13 cellular contexts compared by ENCODE assay signal in genomic region chr16:82694239-82694874, GRCh38.
DNase-seq lines count a peak whose midpoint lies in the region; ATAC-seq, FAIRE-seq and TF ChIP-seq lines count a peak whose summit lies in the region.
"Had no signal": no experiment of that assay in that cellular context is flagged by ENCODE, and none has a peak within 500 bp of the region (broad histone marks: within the 10 kb centered on the region; RNA-seq: fewer than 3 reads in every experiment).

No MANE protein-coding gene starts in this region.

- H3K4me1 ChIP-seq in HepG2 (ENCODE audit: insufficient read depth, low read length): no peaks in the 10 kb centered on the region

- no peak overlapping the region for H3K9ac ChIP-seq in HepG2 (ENCODE audit: insufficient read depth, low read depth, low read length)

- no peak overlapping the region for H3K4me2 ChIP-seq in HepG2 (ENCODE audit: low read depth, low read length)

- no peak for FAIRE-seq in bronchial epithelial cell (lab: Jason Lieb, UNC)
- no peak for FAIRE-seq in HepG2 (lab: Jason Lieb, UNC)

- TF ChIP-seq RAD21 in HepG2 (CRISPR knock-in tag; IDR thresholded peaks at IDR 0.05): no peak

- TF ChIP-seq CTCF in bronchial epithelial cell (IDR thresholded peaks at IDR 0.05; ENCODE audit: insufficient read depth, low read length, severe bottlenecking) (no peak), HepG2 (CRISPR knock-in tag; IDR thresholded peaks at IDR 0.05) (no peak)

- no peak for ATAC-seq in HG02678 (IDR thresholded peaks at IDR 0.05; ENCODE audit: unreplicated experiment)
- ATAC-seq in HepG2: no peak
- ATAC-seq: esophagus mucosa had no signal

- no peaks in the 10 kb centered on the region for H3K79me2 ChIP-seq in HepG2 (ENCODE audit: insufficient read depth, low read length)

- no peaks in the 10 kb centered on the region for H3K27me3 ChIP-seq in bronchial epithelial cell (ENCODE audit: control insufficient read depth, insufficient read depth, low read length)
- H3K27me3 ChIP-seq in HepG2 (ENCODE audit: control insufficient read depth in 1 of 2, insufficient read depth in 2 of 2, low read length in 2 of 2): no peaks in the 10 kb centered on the region

- no peaks in the 10 kb centered on the region for H4K20me1 ChIP-seq in HepG2 (ENCODE audit: insufficient read depth, low read length)

- CTCF ChIA-PET in HepG2 (lab: Yijun Ruan, JAX; ENCODE audit: low intra/inter-chr PET ratio, low total read pairs): no interaction called here

- no peak overlapping the region for H2AFZ ChIP-seq in HepG2 (ENCODE audit: low read length)

- H3K4me3 ChIP-seq in bronchial epithelial cell (ENCODE audit: low read depth, low read length) (no peak overlapping the region), HepG2 (replicated peaks in 1 of 3; ENCODE audit: insufficient read depth in 1 of 3, low read depth in 2 of 3, low read length in 3 of 3) (no peak overlapping the region)

- BruUV-seq in HepG2 (replicated peaks; lab: Mats Ljungman, UMichigan): no TSS peak

- in situ Hi-C loops in HepG2 (cut with HindIII; ENCODE audit: extremely low pct_ligation_motif_present, low pct_unique_long_range_greater_than_20kb): no loop called here

- DNase-seq in AG08396 (ENCODE audit: low spot score) (peak; percentile 18), M059J (ENCODE audit: low read depth) (peak; percentile 85), bronchial epithelial cell (ENCODE audit: low read depth) (peak; percentile 65), kidney glomerular epithelial cell (lab: John Stamatoyannopoulos, UW) (peak; percentile 52), mucosa of gallbladder (ENCODE audit: low spot score) (no peak), iPS-NIHi11 (ENCODE audit: low spot score) (no peak), HepG2 (ENCODE audit: low spot score) (no peak)
- DNase-seq: activated CD4-positive, alpha-beta T cell treated with anti-CD3 and anti-CD28 coated beads, Interleukin-2, amount 50 U/mL, for 1 hour; activated T-cell treated with anti-CD3 and anti-CD28 coated beads, Interleukin-2, amount 50 U/mL, for 24 hours; NCI-H1092 treated with DMSO at 0.1 percent for 48 hours; SHP77 treated with DMSO at 0.1 percent for 48 hours had no signal

- TF ChIP-seq EP300 in HepG2 (IDR thresholded peaks at IDR 0.05; ENCODE audit: low read depth in 2 of 2, low read length in 2 of 2): no peak
- no peak for TF ChIP-seq EP300 in HepG2 (CRISPR knock-in tag; IDR thresholded peaks at IDR 0.05; ENCODE audit: borderline replicate concordance)

- H3K27ac ChIP-seq in HepG2 (ENCODE audit: extremely low read length, insufficient read depth, low read length): no peak overlapping the region

- H3K36me3 ChIP-seq in bronchial epithelial cell (ENCODE audit: control insufficient read depth, insufficient read depth, low read length): no peaks in the 10 kb centered on the region
- no peaks in the 10 kb centered on the region for H3K36me3 ChIP-seq in HepG2 (replicated peaks in 1 of 2; ENCODE audit: control insufficient read depth in 1 of 2, insufficient read depth in 2 of 2, low read length in 2 of 2)

- TF ChIP-seq POLR2A in HepG2 (IDR thresholded peaks at IDR 0.05; ENCODE audit: insufficient read depth in 1 of 2, low read depth in 2 of 2, low read length in 2 of 2): no peak

- no peaks in the 10 kb centered on the region for H3K9me3 ChIP-seq in HepG2 (ENCODE audit: low read length)

- intact Hi-C loops in HepG2 (cut with micrococcal nuclease; ENCODE audit: unreplicated experiment): no loop called here

- POLR2A ChIA-PET in HepG2 (lab: Yijun Ruan, JAX): no interaction called here

TF ChIP-seq in HepG2, 621 proteins besides CTCF, POLR2A, EP300 and RAD21:
- no peak for TF ChIP-seq ZZZ3 (CRISPR knock-in tag; IDR thresholded peaks at IDR 0.05; ENCODE audit: borderline replicate concordance)

Comparison
In these comparisons a context has a peak if more than half of its experiments do, and no peak if none do; other contexts are left out.
1. DNase-seq: peak in AG08396 (single experiment), M059J (single experiment), bronchial epithelial cell (single experiment) and kidney glomerular epithelial cell (single experiment); none in mucosa of gallbladder (single experiment), iPS-NIHi11 (single experiment) and HepG2 (single experiment).